25 cellular contexts compared by ENCODE assay signal in the genomic region with DNA sequence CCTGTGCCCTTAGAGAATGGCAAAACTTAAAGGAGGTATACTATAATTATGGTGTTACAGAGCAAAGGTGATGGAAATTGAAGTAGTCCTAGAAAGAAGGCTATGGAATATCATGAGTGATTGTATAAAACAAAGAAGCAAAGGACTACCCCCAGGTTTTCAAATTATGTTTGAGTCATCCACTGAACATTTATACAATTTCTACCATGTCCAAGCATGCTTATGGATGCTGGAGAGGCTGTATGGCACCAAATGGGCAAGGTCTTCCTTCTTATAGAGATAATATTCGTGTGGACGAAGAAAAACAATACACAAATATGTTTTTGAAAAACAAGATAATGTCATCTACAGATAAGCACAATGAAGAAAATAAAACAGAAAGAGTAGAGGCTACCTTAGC.
DNase-seq lines count a peak whose midpoint lies in the region; ATAC-seq, FAIRE-seq and TF ChIP-seq lines count a peak whose summit lies in the region.
"Had no signal": no experiment of that assay in that cellular context is flagged by ENCODE, and none has a peak within 500 bp of the region (broad histone marks: within the 10 kb centered on the region; RNA-seq: fewer than 3 reads in every experiment).

No MANE protein-coding gene starts in this region.

- H3K36me3 Mint-ChIP-seq in chondrocyte (ENCODE audit: low read depth) (no peaks in the 10 kb centered on the region), GM23338 (ENCODE audit: low read depth) (no peaks in the 10 kb centered on the region)
- peaks cover 7% of the 10 kb centered on the region for H3K36me3 Mint-ChIP-seq in activated naive CD4-positive, alpha-beta T cell treated with anti-CD3 and anti-CD28 coated beads for 36 hours (ENCODE audit: low read depth)
- H3K36me3 Mint-ChIP-seq: CD14-positive monocyte had no signal

- H3K9me3 ChIP-seq in mammary epithelial cell (replicated peaks; ENCODE audit: insufficient read depth, low read length), result no peaks in the 10 kb centered on the region
- H3K9me3 ChIP-seq in breast epithelium, result no peaks in the 10 kb centered on the region
- no peaks in the 10 kb centered on the region for H3K9me3 ChIP-seq in keratinocyte (ENCODE audit: control insufficient read depth, low read depth, low read length)
- H3K9me3 ChIP-seq: BE2C had no signal

- no peak for TF ChIP-seq CTCF in mammary epithelial cell (conservative IDR thresholded peaks at IDR 0.05 in 1 of 2, IDR thresholded peaks at IDR 0.05 in 1 of 2; ENCODE audit: extremely low read depth in 1 of 2, insufficient read depth in 1 of 2, low read depth in 1 of 2, low read length in 2 of 2)
- TF ChIP-seq CTCF in breast epithelium (IDR thresholded peaks at IDR 0.05), result no peak
- TF ChIP-seq CTCF in bronchial epithelial cell (IDR thresholded peaks at IDR 0.05; ENCODE audit: insufficient read depth, low read length, severe bottlenecking), result no peak
- no peak for TF ChIP-seq CTCF in keratinocyte (optimal IDR thresholded peaks at IDR 0.05 in 1 of 3, IDR thresholded peaks at IDR 0.05 in 1 of 3, conservative IDR thresholded peaks at IDR 0.05 in 1 of 3; ENCODE audit: extremely low read depth in 1 of 3, insufficient read depth in 2 of 3, low read length in 3 of 3)
- no peak for TF ChIP-seq CTCF in chondrocyte (IDR thresholded peaks at IDR 0.05)
- TF ChIP-seq CTCF in GM23338 (conservative IDR thresholded peaks at IDR 0.05; ENCODE audit: low read depth in 2 of 2), result no peak

- no peaks in the 10 kb centered on the region for H3K9me1 ChIP-seq in keratinocyte (ENCODE audit: control insufficient read depth, extremely low read depth, insufficient read depth, low read length)

- dilution Hi-C loops in mammary epithelial cell (cut with HindIII; ENCODE audit: low sequenced_read_pairs) (no loop called here), keratinocyte (cut with MboI; ENCODE audit: extremely low pct_ligation_motif_present, low sequenced_read_pairs) (no loop called here)

- CTCF ChIA-PET in mammary epithelial cell (lab: Charles Lee; ENCODE audit: low non-redundant PET), result interaction anchor here (0.6 kb wide), 1 partner anchor 431 kb away, joined by 3 read pairs; no protein-coding TSS in a partner anchor
- CTCF ChIA-PET in activated naive CD4-positive, alpha-beta T cell treated with anti-CD3 and anti-CD28 coated beads for 36 hours (lab: Charles Lee), result no interaction called here

- no peaks in the 10 kb centered on the region for H3K36me3 ChIP-seq in mammary epithelial cell (ENCODE audit: insufficient read depth, low read length)
- no peaks in the 10 kb centered on the region for H3K36me3 ChIP-seq in breast epithelium
- no peaks in the 10 kb centered on the region for H3K36me3 ChIP-seq in bronchial epithelial cell (ENCODE audit: control insufficient read depth, insufficient read depth, low read length)
- no peaks in the 10 kb centered on the region for H3K36me3 ChIP-seq in keratinocyte (ENCODE audit: control insufficient read depth in 2 of 2, extremely low read depth in 1 of 2, insufficient read depth in 2 of 2, low read length in 2 of 2)
- H3K36me3 ChIP-seq in GM23338 (ENCODE audit: insufficient read depth), result no peaks in the 10 kb centered on the region
- H3K36me3 ChIP-seq: BE2C had no signal

- H3F3A ChIP-seq in GM23338 (replicated peaks; ENCODE audit: low read depth), result no peaks in the 10 kb centered on the region

- in situ Hi-C loops in mammary epithelial cell (cut with MboI; ENCODE audit: low sequenced_read_pairs in 2 of 2), result no loop called here

- no peak overlapping the region for H3K27ac ChIP-seq in mammary epithelial cell (ENCODE audit: insufficient read depth, low read depth, low read length)
- H3K27ac ChIP-seq in breast epithelium, result no peak overlapping the region
- H3K27ac ChIP-seq in keratinocyte (ENCODE audit: control insufficient read depth, insufficient read depth, low read length), result no peak overlapping the region
- H3K27ac ChIP-seq in GM23338 (ENCODE audit: low read depth), result no peak overlapping the region
- H3K27ac ChIP-seq: 22Rv1; BLaER1 treated with 17β-estradiol and CSF1 and Interleukin-3, amounts not matched to agents 10 nM and 100 nM had no signal

- H3K79me2 ChIP-seq in mammary epithelial cell (ENCODE audit: insufficient read depth, low read length) (no peaks in the 10 kb centered on the region), keratinocyte (ENCODE audit: control insufficient read depth, insufficient read depth, low read length) (no peaks in the 10 kb centered on the region), GM23338 (replicated peaks; ENCODE audit: insufficient read depth) (no peaks in the 10 kb centered on the region)

- H3K9ac ChIP-seq in mammary epithelial cell (ENCODE audit: insufficient read depth, low read length), result no peak overlapping the region
- no peak overlapping the region for H3K9ac ChIP-seq in keratinocyte (ENCODE audit: control insufficient read depth, extremely low read depth, insufficient read depth, low read length)
- H3K9ac ChIP-seq: BLaER1 treated with 17β-estradiol and CSF1 and Interleukin-3, amounts not matched to agents 10 nM and 100 nM had no signal

- DNase-seq in mammary epithelial cell, result peak; percentile 31
- no peak for DNase-seq in breast epithelium (ENCODE audit: low spot score in 2 of 2)
- DNase-seq in bronchial epithelial cell (ENCODE audit: low read depth), result peak; percentile 66
- DNase-seq in keratinocyte (ENCODE audit: low read depth, low spot score), result no peak
- DNase-seq in chondrocyte (ENCODE audit: low spot score), result no peak
- no peak for DNase-seq in GM23338 (ENCODE audit: low spot score)
- DNase-seq in activated naive CD4-positive, alpha-beta T cell treated with anti-CD3 and anti-CD28 coated beads for 36 hours, result no peak
- DNase-seq: ACHN; AML-193; BE2C; CD4-positive, alpha-beta T cell; CD8-positive, alpha-beta memory T cell; DMS 273 treated with DMSO at 0.1 percent for 48 hours; DMS79; EL; GDM1; H7; HCEC 1CT had no signal

- H3K9me3 Mint-ChIP-seq in chondrocyte (ENCODE audit: low read depth) (no peaks in the 10 kb centered on the region), GM23338 (no peaks in the 10 kb centered on the region)
- H3K9me3 Mint-ChIP-seq in activated naive CD4-positive, alpha-beta T cell treated with anti-CD3 and anti-CD28 coated beads for 36 hours, result no peaks in the 10 kb centered on the region

- FAIRE-seq in bronchial epithelial cell (lab: Jason Lieb, UNC), result no peak
- no peak for FAIRE-seq in keratinocyte (lab: Jason Lieb, UNC)
- FAIRE-seq: A204.1, D721Med, GM12878, H1 had no signal

- H3K27me3 Mint-ChIP-seq in chondrocyte (ENCODE audit: low read depth) (peaks cover 5% of the 10 kb centered on the region), GM23338 (ENCODE audit: insufficient read depth, low read depth, poor library complexity) (no peaks in the 10 kb centered on the region)
- no peaks in the 10 kb centered on the region for H3K27me3 Mint-ChIP-seq in activated naive CD4-positive, alpha-beta T cell treated with anti-CD3 and anti-CD28 coated beads for 36 hours (ENCODE audit: low read depth)

- no TSS peak for BruUV-seq in mammary epithelial cell (replicated peaks; lab: Mats Ljungman, UMichigan)

- H3K4me3 Mint-ChIP-seq in chondrocyte (ENCODE audit: unreplicated experiment), result no peak overlapping the region
- H3K4me3 Mint-ChIP-seq in GM23338, result no peak overlapping the region
- no peak overlapping the region for H3K4me3 Mint-ChIP-seq in activated naive CD4-positive, alpha-beta T cell treated with anti-CD3 and anti-CD28 coated beads for 36 hours
- H3K4me3 Mint-ChIP-seq: CD14-positive monocyte; CD4-positive, alpha-beta T cell; CD8-positive, alpha-beta memory T cell had no signal

- intact Hi-C loops in mammary epithelial cell (cut with micrococcal nuclease) (no loop called here), breast epithelium (cut with DNase I; ENCODE audit: low total_unique reads) (no loop called here)
- intact Hi-C loops in activated naive CD4-positive, alpha-beta T cell treated with anti-CD3 and anti-CD28 coated beads for 36 hours (cut with micrococcal nuclease), result no loop called here

- no peak for ATAC-seq in GM23338
- ATAC-seq: GM12878 had no signal

- H3K9me2 ChIP-seq in GM23338 (ENCODE audit: insufficient read depth), result no peaks in the 10 kb centered on the region

- H3K4me1 ChIP-seq in mammary epithelial cell (ENCODE audit: insufficient read depth, low read length) (peaks cover 5% of the 10 kb centered on the region), breast epithelium (no peaks in the 10 kb centered on the region), keratinocyte (ENCODE audit: control insufficient read depth, extremely low read depth, insufficient read depth, low read length) (peaks cover 13% of the 10 kb centered on the region), GM23338 (ENCODE audit: insufficient read depth) (no peaks in the 10 kb centered on the region)
- H3K4me1 ChIP-seq: BE2C; BLaER1 treated with 17β-estradiol and CSF1 and Interleukin-3, amounts not matched to agents 10 nM and 100 nM had no signal

- WGBS in mammary epithelial cell (ENCODE audit: low coverage, missing lambda C conversion rate), result 40% methylated on average over 2 of the region's 2 CpGs

- no peaks in the 10 kb centered on the region for H4K20me1 ChIP-seq in mammary epithelial cell (ENCODE audit: insufficient read depth, low read length)
- H4K20me1 ChIP-seq in keratinocyte (ENCODE audit: control insufficient read depth, extremely low read depth, insufficient read depth, low read length), result no peaks in the 10 kb centered on the region
- no peaks in the 10 kb centered on the region for H4K20me1 ChIP-seq in GM23338 (replicated peaks; ENCODE audit: insufficient read depth)
- H4K20me1 ChIP-seq: BLaER1 treated with 17β-estradiol and CSF1 and Interleukin-3, amounts not matched to agents 10 nM and 100 nM had no signal

- H3K4me3 ChIP-seq in mammary epithelial cell (replicated peaks in 1 of 3; ENCODE audit: insufficient read depth in 1 of 3, low read depth in 2 of 3, low read length in 3 of 3) (no peak overlapping the region), breast epithelium (no peak overlapping the region), bronchial epithelial cell (ENCODE audit: low read depth, low read length) (no peak overlapping the region), keratinocyte (ENCODE audit: control insufficient read depth in 2 of 3, extremely low read depth in 1 of 3, insufficient read depth in 2 of 3, low read depth in 1 of 3, low read length in 3 of 3) (no peak overlapping the region), GM23338 (no peak overlapping the region)
- H3K4me3 ChIP-seq: BLaER1 treated with 17β-estradiol and CSF1 and Interleukin-3, amounts not matched to agents 10 nM and 100 nM; GM12878 had no signal

- H3K27ac Mint-ChIP-seq in chondrocyte (ENCODE audit: unreplicated experiment) (no peak overlapping the region), GM23338 (no peak overlapping the region)
- H3K27ac Mint-ChIP-seq in activated naive CD4-positive, alpha-beta T cell treated with anti-CD3 and anti-CD28 coated beads for 36 hours, result no peak overlapping the region
- H3K27ac Mint-ChIP-seq: CD14-positive monocyte; CD4-positive, alpha-beta T cell; CD8-positive, alpha-beta memory T cell had no signal

- H3K4me1 Mint-ChIP-seq in chondrocyte (ENCODE audit: low read depth) (peaks cover 27% of the 10 kb centered on the region), GM23338 (no peaks in the 10 kb centered on the region; the same call in 2 of the 3 replicates)
- H3K4me1 Mint-ChIP-seq in activated naive CD4-positive, alpha-beta T cell treated with anti-CD3 and anti-CD28 coated beads for 36 hours (ENCODE audit: low read depth), result no peaks in the 10 kb centered on the region
- H3K4me1 Mint-ChIP-seq: CD14-positive monocyte had no signal

- H3K27me3 ChIP-seq in mammary epithelial cell (ENCODE audit: insufficient read depth, low read length), result no peaks in the 10 kb centered on the region
- H3K27me3 ChIP-seq in breast epithelium, result no peaks in the 10 kb centered on the region
- H3K27me3 ChIP-seq in bronchial epithelial cell (ENCODE audit: control insufficient read depth, insufficient read depth, low read length), result no peaks in the 10 kb centered on the region
- no peaks in the 10 kb centered on the region for H3K27me3 ChIP-seq in keratinocyte (ENCODE audit: control insufficient read depth, extremely low read depth, insufficient read depth, low read length)
- no peaks in the 10 kb centered on the region for H3K27me3 ChIP-seq in GM23338 (ENCODE audit: insufficient read depth)
- H3K27me3 ChIP-seq: BE2C; BLaER1 treated with 17β-estradiol and CSF1 and Interleukin-3, amounts not matched to agents 10 nM and 100 nM had no signal

- H3K4me2 ChIP-seq in mammary epithelial cell (ENCODE audit: insufficient read depth, low read depth, low read length) (no peak overlapping the region), keratinocyte (ENCODE audit: control insufficient read depth, extremely low read depth, insufficient read depth, low read depth, low read length) (peak overlapping the region; percentile 25), GM23338 (no peak overlapping the region)
- H3K4me2 ChIP-seq: BLaER1 treated with 17β-estradiol and CSF1 and Interleukin-3, amounts not matched to agents 10 nM and 100 nM had no signal

- no peak for TF ChIP-seq POLR2A in breast epithelium (IDR thresholded peaks at IDR 0.05)

- H2AFZ ChIP-seq in mammary epithelial cell (ENCODE audit: low read depth, low read length) (no peak overlapping the region), keratinocyte (ENCODE audit: control insufficient read depth, low read length) (peak overlapping the region; percentile 33), GM23338 (no peak overlapping the region)

Comparison
In these comparisons a context has a peak if more than half of its experiments do, and no peak if none do; other contexts are left out.
1. DNase-seq: peak in mammary epithelial cell (single experiment) and bronchial epithelial cell (single experiment); none in breast epithelium (0 of 2), keratinocyte (single experiment), chondrocyte (single experiment), GM23338 (single experiment) and activated naive CD4-positive, alpha-beta T cell treated with anti-CD3 and anti-CD28 coated beads for 36 hours (single experiment).